In genomic region chr10:26860542-26861325, GRCh38 we compare ENCODE assay signal across 8 cellular contexts. TPM values are rescaled to one million over a fixed set of nuclear protein-coding genes. Genes with fewer than 3 reads are reported as not detected.
DNase-seq lines count a peak whose midpoint lies in the region; ATAC-seq and TF ChIP-seq lines count a peak whose summit lies in the region.

ABI1 (minus strand) TSS chr10:26860958; CDS start chr10:26860863, 95 bp downstream.

- ATAC-seq in HG03196 (IDR thresholded peaks at IDR 0.05; ENCODE audit: unreplicated experiment): peak; percentile 66

- TF ChIP-seq CTCF in AG09319 (IDR thresholded peaks at IDR 0.05; ENCODE audit: low read depth, low read length): peak; percentile 74

- peak; percentile 77 for TF ChIP-seq POLR2A in GM18951 (IDR thresholded peaks at IDR 0.05; ENCODE audit: extremely low read depth, insufficient read depth, insufficient read length)

- H3K27me3 Mint-ChIP-seq in immature natural killer cell (ENCODE audit: low read depth in 3 of 3): peaks cover 16 to 18% (median 17%) of the 10 kb centered on the region in 3 donors

- peak within 1 kb of the TSS; percentile 96 to 99 (median 97) for H3K4me3 Mint-ChIP-seq in immature natural killer cell

- H3K4me1 Mint-ChIP-seq in immature natural killer cell: peaks cover 39 to 51% of the 10 kb centered on the region in 2 donors

- H3K9me3 Mint-ChIP-seq in immature natural killer cell: no peaks in the 10 kb centered on the region

- in situ Hi-C loops in GM18951 (cut with MboI; ENCODE audit: low sequenced_read_pairs, unreplicated experiment): loop anchor here (10.0 kb wide), 1 partner anchor 136 kb away; no protein-coding TSS in a partner anchor

- no peaks in the 10 kb centered on the region for H3K36me3 Mint-ChIP-seq in immature natural killer cell

- peak within 1 kb of the TSS; percentile 96 to 100 (median 98) for H3K27ac Mint-ChIP-seq in immature natural killer cell

- DNase-seq in AG09319 (ENCODE audit: extremely low read depth, low read depth) (peak; percentile 98), NCI-H345 treated with DMSO at 0.1 percent for 48 hours (lab: John Stamatoyannopoulos, UW; ENCODE audit: unreplicated experiment) (peak; percentile 91), immature natural killer cell (peak; percentile 98 to 99 (median 99)), smooth muscle cell of the brain vasculature (ENCODE audit: low read depth, low spot score) (peak; percentile 98)
- peak; percentile 92 to 100 (median 97) for DNase-seq in activated CD4-positive, CD25-positive, alpha-beta regulatory T cell (lab: John Stamatoyannopoulos, UW)
- DNase-seq in central memory CD4-positive, alpha-beta T cell: peak; percentile 99

RNA-seq across cellular contexts. Expression of gene ABI1, which starts in this region (rescaled TPM):
- 10 to 100 TPM; 65.0 to 85.3 (median 84.0) TPM for polyA plus RNA-seq in immature natural killer cell

Comparison
In these comparisons a context has a peak if more than half of its experiments do, and no peak if none do; other contexts are left out.
1. Peak in every context shown above with its lines: DNase-seq and ATAC-seq.